In the genomic region with DNA sequence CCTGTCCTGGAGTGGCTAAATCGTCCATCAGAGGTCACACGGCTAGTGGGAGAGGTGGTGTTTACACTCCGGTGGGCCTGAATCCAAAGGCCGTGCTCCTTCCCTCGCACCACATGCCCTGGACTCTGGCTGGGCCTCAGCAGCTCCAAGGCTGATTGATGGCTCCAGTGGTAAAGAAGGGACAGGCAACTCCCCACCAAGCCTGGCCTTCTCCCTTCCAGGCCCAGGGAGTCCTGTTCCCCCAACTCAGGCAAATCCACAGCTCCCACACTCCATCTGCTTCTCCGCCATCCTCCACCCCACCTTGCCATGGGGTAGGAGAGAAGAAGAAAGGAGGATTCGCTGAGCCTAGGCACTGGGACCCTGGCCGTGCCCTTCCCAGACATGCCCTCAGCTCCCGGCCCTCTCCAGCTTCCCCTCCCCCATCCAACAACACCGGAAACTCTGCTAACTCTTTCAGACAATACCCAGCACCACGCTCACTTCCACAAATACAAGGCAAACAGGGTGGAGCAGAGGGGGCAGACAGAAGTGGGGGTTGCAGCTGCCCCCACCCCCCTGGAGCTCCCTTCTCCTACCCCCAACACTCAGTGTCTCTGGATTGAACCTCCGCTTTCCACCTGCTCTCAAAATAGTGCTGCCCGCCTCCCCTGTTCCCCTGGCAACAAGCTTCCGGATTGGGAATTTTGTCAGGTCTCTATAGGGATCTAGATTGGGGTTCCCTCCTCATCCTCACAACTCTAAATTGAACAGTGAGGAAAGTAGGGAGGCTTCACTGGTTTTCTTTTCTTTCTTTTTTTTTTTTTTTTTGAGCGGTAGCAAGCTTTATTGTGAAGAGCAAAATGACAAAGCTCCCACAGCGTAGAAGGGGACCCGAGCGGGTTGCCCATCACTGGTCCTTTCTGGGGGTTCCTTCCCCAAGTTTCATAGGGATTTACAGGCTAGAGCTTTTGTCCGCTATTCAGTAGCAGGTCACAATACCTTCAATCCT, we compare ENCODE assay signal across 7 cellular contexts. TPM values are rescaled to one million over a fixed set of nuclear protein-coding genes. Genes with fewer than 3 reads are reported as not detected.
A peak's percentile ranks its signal among the peaks of the same experiment; 100 is the strongest.
DNase-seq lines count a peak whose midpoint lies in the region; ATAC-seq and TF ChIP-seq lines count a peak whose summit lies in the region.
"Had no signal": no experiment of that assay in that cellular context is flagged by ENCODE, and none has a peak within 500 bp of the region (broad histone marks: within the 10 kb centered on the region; RNA-seq: fewer than 3 reads in every experiment).

No MANE protein-coding gene starts in this region.

- no peak overlapping the region for H3K9ac ChIP-seq in HCT116 (ENCODE audit: low read length)

- H3K4me3 ChIP-seq in HCT116 (replicated peaks in 1 of 2; ENCODE audit: low read depth in 1 of 2, low read length in 2 of 2) (no peak overlapping the region), ascending aorta (peak overlapping the region; percentile 34 to 40), muscle layer of duodenum (ENCODE audit: low read depth in 1 of 2, low read length in 2 of 2) (peak overlapping the region in 1 of 2 donors; percentile 2)

- H3K4me2 ChIP-seq in HCT116 (ENCODE audit: low read length): no peak overlapping the region

- H3K27me3 ChIP-seq in HCT116 (ENCODE audit: insufficient read depth, low read length) (no peaks in the 10 kb centered on the region), ascending aorta (no peaks in the 10 kb centered on the region), muscle layer of duodenum (ENCODE audit: low read depth, low read length) (no peaks in the 10 kb centered on the region)

- RAD21 ChIA-PET in HCT116 (lab: Charles Lee; ENCODE audit: low non-redundant PET in 1 of 2, low total read pairs in 2 of 2, uncharacterized antibody in 2 of 2, unreplicated experiment in 2 of 2): no interaction called here

- TF ChIP-seq CTCF in HCT116 (IDR thresholded peaks at IDR 0.05 in 2 of 3, conservative IDR thresholded peaks at IDR 0.05 in 1 of 3; ENCODE audit: borderline replicate concordance in 1 of 3, insufficient read depth in 1 of 3, low read depth in 2 of 3, low read length in 2 of 3) (no peak), ascending aorta (IDR thresholded peaks at IDR 0.05) (no peak)

- H2AFZ ChIP-seq in HCT116 (ENCODE audit: low read depth, low read length, poor library complexity, severe bottlenecking): no peak overlapping the region

- CTCF ChIA-PET in HCT116 (lab: Charles Lee): interaction anchor here (1.7 kb wide), 1 partner anchor 30 kb away, joined by 4 read pairs; no protein-coding TSS in a partner anchor

- H3K36me3 ChIP-seq in HCT116 (ENCODE audit: control insufficient read depth in 1 of 2, insufficient read depth in 2 of 2, low read length in 2 of 2) (peaks cover 19 to 25% of the 10 kb centered on the region in 2 experiments; a peak in 3 of 4 replicates), ascending aorta (peaks cover 69 to 72% of the 10 kb centered on the region in 2 donors), muscle layer of duodenum (ENCODE audit: control insufficient read depth in 1 of 2, insufficient read depth in 2 of 2, low read length in 2 of 2) (peaks cover 24 to 28% of the 10 kb centered on the region in 2 donors)

- H3K79me2 ChIP-seq in HCT116 (ENCODE audit: insufficient read depth, low read length): peaks cover 32% of the 10 kb centered on the region

- TF ChIP-seq POLR2A in HCT116 (IDR thresholded peaks at IDR 0.05; ENCODE audit: borderline replicate concordance, extremely low read depth, insufficient read depth, insufficient read length): no peak

- ATAC-seq in HCT116 (no peak), HG03439 (IDR thresholded peaks at IDR 0.05; ENCODE audit: unreplicated experiment) (no peak), HG03139 (IDR thresholded peaks at IDR 0.05; ENCODE audit: unreplicated experiment) (no peak)

- POLR2A ChIA-PET in HCT116 (lab: Charles Lee): interaction anchor here (1.3 to 1.8 kb wide), 2 partner anchors 10 to 16 kb away, joined by 6 to 7 read pairs; a partner anchor contains a TSS

- BruUV-seq in HCT116 (replicated peaks; lab: Mats Ljungman, UMichigan): TSS peak; percentile 4

- H3K9me3 ChIP-seq in HCT116 (ENCODE audit: control insufficient read depth in 1 of 2, insufficient read depth in 1 of 2, low read depth in 1 of 2, low read length in 2 of 2) (no peaks in the 10 kb centered on the region), ascending aorta (no peaks in the 10 kb centered on the region), muscle layer of duodenum (ENCODE audit: control insufficient read depth in 1 of 2, low read length in 2 of 2) (no peaks in the 10 kb centered on the region)

- no peak for TF ChIP-seq RAD21 in HCT116 (IDR thresholded peaks at IDR 0.05; ENCODE audit: low read depth)

- H3K4me1 ChIP-seq in HCT116 (ENCODE audit: control insufficient read depth in 1 of 2, insufficient read depth in 2 of 2, low read length in 2 of 2) (peaks cover 4 to 26% of the 10 kb centered on the region in 2 experiments), ascending aorta (peaks cover 50 to 71% of the 10 kb centered on the region in 2 donors), muscle layer of duodenum (ENCODE audit: control insufficient read depth in 1 of 2, insufficient read depth in 2 of 2, low read length in 2 of 2) (peaks cover 39 to 69% of the 10 kb centered on the region in 2 donors)

- no peaks in the 10 kb centered on the region for H4K20me1 ChIP-seq in HCT116 (ENCODE audit: insufficient read depth)

- no peaks in the 10 kb centered on the region for H3K9me2 ChIP-seq in HCT116 (ENCODE audit: insufficient read depth)

- intact Hi-C loops in HCT116 (cut with micrococcal nuclease) (no loop called here), ascending aorta (cut with DNase I) (no loop called here)

- DNase-seq in HCT116 (ENCODE audit: low read depth, low spot score) (no peak), ascending aorta (ENCODE audit: low spot score in 2 of 2) (no peak), KG1 (lab: John Stamatoyannopoulos, UW) (no peak)

- H3K27ac ChIP-seq in HCT116 (ENCODE audit: low read depth, low read length) (no peak overlapping the region), ascending aorta (peak overlapping the region; percentile 94 to 98), muscle layer of duodenum (ENCODE audit: low read length) (peak overlapping the region; percentile 50)

TF ChIP-seq in HCT116, 20 proteins besides CTCF, POLR2A, EP300 and RAD21:
- TF ChIP-seq, protein P1, sequence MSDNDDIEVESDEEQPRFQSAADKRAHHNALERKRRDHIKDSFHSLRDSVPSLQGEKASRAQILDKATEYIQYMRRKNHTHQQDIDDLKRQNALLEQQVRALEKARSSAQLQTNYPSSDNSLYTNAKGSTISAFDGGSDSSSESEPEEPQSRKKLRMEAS (IDR thresholded peaks at IDR 0.05): no peak
- TF ChIP-seq POLR2AphosphoS5 (IDR thresholded peaks at IDR 0.05; ENCODE audit: low read depth, low read length): 0 out of 2 replicates have a peak, but pooled peaks have one; percentile 12
- no peak for TF ChIP-seq FOSL1 (IDR thresholded peaks at IDR 0.05; ENCODE audit: low read depth)

RNA-seq across cellular contexts. Expression of a gene that starts 10.6 kb away (rescaled TPM):
- total RNA-seq in HCT116 (2021; ENCODE audit: unreplicated experiment) (90.1 TPM), ascending aorta (169 TPM)
- polyA plus RNA-seq in HCT116 (2012): 91.8 and 95.7 TPM in 2 replicates

RNA-seq across cellular contexts. Expression of a gene that starts 26.3 kb away (rescaled TPM):
- total RNA-seq in HCT116 (2021; ENCODE audit: unreplicated experiment) (0.20 TPM), ascending aorta (not detected)
- polyA plus RNA-seq in HCT116 (2012): 0.27 and 0.31 TPM in 2 replicates
- total RNA-seq: pulmonary artery endothelial cell had no signal

RNA-seq across cellular contexts. Expression of a gene that starts 33.5 kb away (rescaled TPM):
- total RNA-seq in HCT116 (2021; ENCODE audit: unreplicated experiment): 60.7 TPM
- 31.2 and 37.0 TPM in 2 replicates for polyA plus RNA-seq in HCT116 (2012)
- total RNA-seq in ascending aorta: 101 TPM

RNA-seq across cellular contexts. Expression of a gene that starts 53.0 kb away (rescaled TPM):
- total RNA-seq in HCT116 (2021; ENCODE audit: unreplicated experiment) (153 TPM), ascending aorta (103 TPM)
- polyA plus RNA-seq in HCT116 (2012): 225 and 258 TPM in 2 replicates

RNA-seq across cellular contexts. Expression of a gene that starts 56.6 kb away (rescaled TPM):
- total RNA-seq in HCT116 (2021; ENCODE audit: unreplicated experiment) (10.2 TPM), ascending aorta (17.1 TPM)
- polyA plus RNA-seq in HCT116 (2012): 4.1 and 7.4 TPM in 2 replicates

Comparison
In these comparisons a context has a peak if more than half of its experiments do, and no peak if none do; other contexts are left out.
1. H3K4me3 ChIP-seq: peak in ascending aorta (2 of 2); none in HCT116 (0 of 2).